11 cellular contexts compared by ENCODE assay signal in genomic region chr1:108082741-108083562, GRCh38.
DNase-seq lines count a peak whose midpoint lies in the region; ATAC-seq, FAIRE-seq and TF ChIP-seq lines count a peak whose summit lies in the region.
"Had no signal": no experiment of that assay in that cellular context is flagged by ENCODE, and none has a peak within 500 bp of the region (broad histone marks: within the 10 kb centered on the region; RNA-seq: fewer than 3 reads in every experiment).

No MANE protein-coding gene starts in this region.

- in situ Hi-C loops in mammary epithelial cell (cut with MboI; ENCODE audit: low sequenced_read_pairs in 2 of 2): no loop called here

- no peaks in the 10 kb centered on the region for H3K27me3 ChIP-seq in mammary epithelial cell (ENCODE audit: insufficient read depth, low read length)
- H3K27me3 ChIP-seq in bronchial epithelial cell (ENCODE audit: control insufficient read depth, insufficient read depth, low read length): no peaks in the 10 kb centered on the region
- no peaks in the 10 kb centered on the region for H3K27me3 ChIP-seq in sigmoid colon

- H3K4me1 Mint-ChIP-seq in MCF 10A (ENCODE audit: insufficient read depth, unreplicated experiment): no peaks in the 10 kb centered on the region
- H3K4me1 Mint-ChIP-seq in stimulated activated naive CD8-positive, alpha-beta T cell treated with anti-CD3 and anti-CD28 coated beads, Interleukin-15, Interleukin-2, amounts not matched to agents 100 ng/mL and 50 ng/mL, for 24 hours (ENCODE audit: low read depth): peaks cover 65% of the 10 kb centered on the region
- H3K4me1 Mint-ChIP-seq in activated CD8-positive, alpha-beta memory T cell treated with anti-CD3 and anti-CD28 coated beads, Interleukin-2, amount 10 ng/mL, durations not matched to agents 7 days and 5 days: peaks cover 48% of the 10 kb centered on the region

- no peak for ATAC-seq in activated CD8-positive, alpha-beta memory T cell treated with anti-CD3 and anti-CD28 coated beads, Interleukin-2, amount 10 ng/mL, durations not matched to agents 7 days and 5 days
- ATAC-seq: right cardiac atrium had no signal

- FAIRE-seq in bronchial epithelial cell (lab: Jason Lieb, UNC): no peak

- TF ChIP-seq POLR2A in sigmoid colon (IDR thresholded peaks at IDR 0.05): no peak

- H3K4me2 ChIP-seq in mammary epithelial cell (ENCODE audit: insufficient read depth, low read depth, low read length) (no peak overlapping the region), OCI-LY7 (ENCODE audit: low read length) (no peak overlapping the region)

- H3K27ac ChIP-seq in mammary epithelial cell (ENCODE audit: insufficient read depth, low read depth, low read length) (no peak overlapping the region), OCI-LY7 (ENCODE audit: low read depth, low read length, poor library complexity, severe bottlenecking) (no peak overlapping the region), sigmoid colon (no peak overlapping the region)
- H3K27ac ChIP-seq: C4-2B had no signal

- H3K4me3 ChIP-seq in mammary epithelial cell (replicated peaks in 1 of 3; ENCODE audit: insufficient read depth in 1 of 3, low read depth in 2 of 3, low read length in 3 of 3): no peak overlapping the region
- H3K4me3 ChIP-seq in OCI-LY7 (ENCODE audit: low read depth, low read length, poor library complexity, severe bottlenecking): no peak overlapping the region
- H3K4me3 ChIP-seq in bronchial epithelial cell (ENCODE audit: low read depth, low read length): no peak overlapping the region
- H3K4me3 ChIP-seq in sigmoid colon: no peak overlapping the region
- H3K4me3 ChIP-seq: lung had no signal

- H3K36me3 ChIP-seq in mammary epithelial cell (ENCODE audit: insufficient read depth, low read length) (no peaks in the 10 kb centered on the region), OCI-LY7 (ENCODE audit: insufficient read depth, low read length) (no peaks in the 10 kb centered on the region), bronchial epithelial cell (ENCODE audit: control insufficient read depth, insufficient read depth, low read length) (no peaks in the 10 kb centered on the region), sigmoid colon (no peaks in the 10 kb centered on the region)

- no peak for TF ChIP-seq CTCF in mammary epithelial cell (conservative IDR thresholded peaks at IDR 0.05 in 1 of 2, IDR thresholded peaks at IDR 0.05 in 1 of 2; ENCODE audit: extremely low read depth in 1 of 2, insufficient read depth in 1 of 2, low read depth in 1 of 2, low read length in 2 of 2)
- TF ChIP-seq CTCF in MCF 10A (IDR thresholded peaks at IDR 0.05; ENCODE audit: unreplicated experiment): no peak
- TF ChIP-seq CTCF in OCI-LY7 (conservative IDR thresholded peaks at IDR 0.05; ENCODE audit: low read length): no peak
- no peak for TF ChIP-seq CTCF in bronchial epithelial cell (IDR thresholded peaks at IDR 0.05; ENCODE audit: insufficient read depth, low read length, severe bottlenecking)
- no peak for TF ChIP-seq CTCF in sigmoid colon (IDR thresholded peaks at IDR 0.05)

- CTCF ChIA-PET in mammary epithelial cell (lab: Charles Lee; ENCODE audit: low non-redundant PET) (no interaction called here), MCF 10A (lab: Yijun Ruan, JAX) (interaction anchor here (0.9 kb wide), 1 partner anchor 285 kb away, joined by 3 read pairs; no protein-coding TSS in a partner anchor), OCI-LY7 (lab: Charles Lee; ENCODE audit: unreplicated experiment) (interaction anchor here (0.8 kb wide), 1 partner anchor 12 kb away, joined by 3 read pairs; no protein-coding TSS in a partner anchor)
- CTCF ChIA-PET in activated CD8-positive, alpha-beta memory T cell treated with anti-CD3 and anti-CD28 coated beads, Interleukin-2, amount 10 ng/mL, durations not matched to agents 7 days and 5 days (lab: Charles Lee): no interaction called here

- no peaks in the 10 kb centered on the region for H3K27me3 Mint-ChIP-seq in MCF 10A (ENCODE audit: insufficient read depth, unreplicated experiment)
- no peaks in the 10 kb centered on the region for H3K27me3 Mint-ChIP-seq in stimulated activated naive CD8-positive, alpha-beta T cell treated with anti-CD3 and anti-CD28 coated beads, Interleukin-15, Interleukin-2, amounts not matched to agents 100 ng/mL and 50 ng/mL, for 24 hours
- peaks cover 3% of the 10 kb centered on the region for H3K27me3 Mint-ChIP-seq in activated CD8-positive, alpha-beta memory T cell treated with anti-CD3 and anti-CD28 coated beads, Interleukin-2, amount 10 ng/mL, durations not matched to agents 7 days and 5 days

- intact Hi-C loops in mammary epithelial cell (cut with micrococcal nuclease): no loop called here
- intact Hi-C loops in MCF 10A (cut with micrococcal nuclease): no loop called here
- intact Hi-C loops in OCI-LY7 (cut with micrococcal nuclease; ENCODE audit: unreplicated experiment): no loop called here
- intact Hi-C loops in sigmoid colon (cut with DNase I): no loop called here

- no peaks in the 10 kb centered on the region for H4K20me1 ChIP-seq in mammary epithelial cell (ENCODE audit: insufficient read depth, low read length)
- no peaks in the 10 kb centered on the region for H4K20me1 ChIP-seq in OCI-LY7 (ENCODE audit: insufficient read depth, low read length)

- no peak for DNase-seq in mammary epithelial cell
- no peak for DNase-seq in MCF 10A (ENCODE audit: unreplicated experiment)
- DNase-seq in OCI-LY7 (ENCODE audit: low spot score): no peak
- DNase-seq in bronchial epithelial cell (ENCODE audit: low read depth): peak; percentile 31
- DNase-seq in sigmoid colon: no peak
- DNase-seq in GM19238 (ENCODE audit: insufficient read length, low spot score): no peak
- no peak for DNase-seq in activated CD8-positive, alpha-beta memory T cell treated with anti-CD3 and anti-CD28 coated beads, Interleukin-2, amount 10 ng/mL, durations not matched to agents 7 days and 5 days
- DNase-seq: right cardiac atrium had no signal

- H3K9me3 ChIP-seq in mammary epithelial cell (replicated peaks; ENCODE audit: insufficient read depth, low read length) (no peaks in the 10 kb centered on the region), OCI-LY7 (ENCODE audit: low read length) (no peaks in the 10 kb centered on the region), sigmoid colon (no peaks in the 10 kb centered on the region)

- 71% methylated on average over 4 of the region's 4 CpGs for WGBS in mammary epithelial cell (ENCODE audit: low coverage, missing lambda C conversion rate)
- WGBS in sigmoid colon, 2 donors: 36 to 49% methylated on average over 4 of the region's 4 CpGs

- peaks cover 8% of the 10 kb centered on the region for H3K9me3 Mint-ChIP-seq in MCF 10A (ENCODE audit: unreplicated experiment)
- peaks cover 4% of the 10 kb centered on the region for H3K9me3 Mint-ChIP-seq in stimulated activated naive CD8-positive, alpha-beta T cell treated with anti-CD3 and anti-CD28 coated beads, Interleukin-15, Interleukin-2, amounts not matched to agents 100 ng/mL and 50 ng/mL, for 24 hours
- H3K9me3 Mint-ChIP-seq in activated CD8-positive, alpha-beta memory T cell treated with anti-CD3 and anti-CD28 coated beads, Interleukin-2, amount 10 ng/mL, durations not matched to agents 7 days and 5 days (ENCODE audit: low read depth): no peaks in the 10 kb centered on the region

- no peak for TF ChIP-seq EP300 in sigmoid colon (IDR thresholded peaks at IDR 0.05)

- H3K36me3 Mint-ChIP-seq in MCF 10A (ENCODE audit: insufficient read depth, unreplicated experiment): no peaks in the 10 kb centered on the region
- no peaks in the 10 kb centered on the region for H3K36me3 Mint-ChIP-seq in stimulated activated naive CD8-positive, alpha-beta T cell treated with anti-CD3 and anti-CD28 coated beads, Interleukin-15, Interleukin-2, amounts not matched to agents 100 ng/mL and 50 ng/mL, for 24 hours (ENCODE audit: low read depth)
- no peaks in the 10 kb centered on the region for H3K36me3 Mint-ChIP-seq in activated CD8-positive, alpha-beta memory T cell treated with anti-CD3 and anti-CD28 coated beads, Interleukin-2, amount 10 ng/mL, durations not matched to agents 7 days and 5 days

- no peaks in the 10 kb centered on the region for H3K79me2 ChIP-seq in mammary epithelial cell (ENCODE audit: insufficient read depth, low read length)
- no peaks in the 10 kb centered on the region for H3K79me2 ChIP-seq in OCI-LY7 (ENCODE audit: insufficient read depth, low read depth, low read length)

- H3K9me2 ChIP-seq in OCI-LY7 (ENCODE audit: insufficient read depth, low read length): no peaks in the 10 kb centered on the region

- no peak overlapping the region for H3K9ac ChIP-seq in mammary epithelial cell (ENCODE audit: insufficient read depth, low read length)

- H3K4me1 ChIP-seq in mammary epithelial cell (ENCODE audit: insufficient read depth, low read length): peaks cover 5% of the 10 kb centered on the region
- H3K4me1 ChIP-seq in OCI-LY7 (ENCODE audit: insufficient read depth, low read length, poor library complexity, severe bottlenecking): peaks cover 43% of the 10 kb centered on the region
- H3K4me1 ChIP-seq in sigmoid colon: no peaks in the 10 kb centered on the region

- POLR2A ChIA-PET in MCF 10A (lab: Yijun Ruan, JAX) (interaction anchor here (0.6 to 0.7 kb wide), 2 partner anchors 77 to 182 kb away, joined by 3 to 5 read pairs; no protein-coding TSS in a partner anchor), OCI-LY7 (lab: Charles Lee) (interaction anchor here (0.6 to 1.0 kb wide), 4 partner anchors 13 to 344 kb away, joined by 3 to 4 read pairs (median 4); no protein-coding TSS in a partner anchor)

- BruUV-seq in mammary epithelial cell (replicated peaks; lab: Mats Ljungman, UMichigan): no TSS peak
- no TSS peak for BruUV-seq in MCF 10A (replicated peaks; lab: Mats Ljungman, UMichigan)
- BruUV-seq in OCI-LY7 (replicated peaks; lab: Mats Ljungman, UMichigan): no TSS peak

- no peak overlapping the region for H3K4me3 Mint-ChIP-seq in MCF 10A (ENCODE audit: unreplicated experiment)
- peak overlapping the region; percentile 25 for H3K4me3 Mint-ChIP-seq in stimulated activated naive CD8-positive, alpha-beta T cell treated with anti-CD3 and anti-CD28 coated beads, Interleukin-15, Interleukin-2, amounts not matched to agents 100 ng/mL and 50 ng/mL, for 24 hours
- H3K4me3 Mint-ChIP-seq in activated CD8-positive, alpha-beta memory T cell treated with anti-CD3 and anti-CD28 coated beads, Interleukin-2, amount 10 ng/mL, durations not matched to agents 7 days and 5 days: no peak overlapping the region

- peak overlapping the region; percentile 69 for H2AFZ ChIP-seq in mammary epithelial cell (ENCODE audit: low read depth, low read length)
- H2AFZ ChIP-seq in OCI-LY7 (ENCODE audit: low read length): peak overlapping the region; percentile 37

- no peak overlapping the region for H3K27ac Mint-ChIP-seq in MCF 10A (ENCODE audit: low read depth, unreplicated experiment)
- H3K27ac Mint-ChIP-seq in stimulated activated naive CD8-positive, alpha-beta T cell treated with anti-CD3 and anti-CD28 coated beads, Interleukin-15, Interleukin-2, amounts not matched to agents 100 ng/mL and 50 ng/mL, for 24 hours: peak overlapping the region; percentile 94
- H3K27ac Mint-ChIP-seq in activated CD8-positive, alpha-beta memory T cell treated with anti-CD3 and anti-CD28 coated beads, Interleukin-2, amount 10 ng/mL, durations not matched to agents 7 days and 5 days: no peak overlapping the region

- dilution Hi-C loops in mammary epithelial cell (cut with HindIII; ENCODE audit: low sequenced_read_pairs): no loop called here

Comparison
In these comparisons a context has a peak if more than half of its experiments do, and no peak if none do; other contexts are left out.
1. CTCF ChIA-PET loops: an anchor here in MCF 10A (0.9 kb wide) and OCI-LY7 (0.8 kb wide); none called in mammary epithelial cell and activated CD8-positive, alpha-beta memory T cell treated with anti-CD3 and anti-CD28 coated beads, Interleukin-2, amount 10 ng/mL, durations not matched to agents 7 days and 5 days.